Comparison of ENCODE assay signal across 8 cellular contexts in genomic region chr1:23554481-23555224, GRCh38. TPM values are rescaled to one million over a fixed set of nuclear protein-coding genes. Genes with fewer than 3 reads are reported as not detected.
DNase-seq lines count a peak whose midpoint lies in the region; ATAC-seq lines count a peak whose summit lies in the region.

No MANE protein-coding gene starts in this region.

- intact Hi-C loops in left colon (cut with DNase I, micrococcal nuclease) = no loop called here

- ATAC-seq in GM18868 (IDR thresholded peaks at IDR 0.05; ENCODE audit: unreplicated experiment) = peak; percentile 62
- peak; percentile 43 for ATAC-seq in HG03103 (IDR thresholded peaks at IDR 0.05; ENCODE audit: low read depth, unreplicated experiment)
- ATAC-seq in left colon = peak; percentile 54

- DNase-seq in AG08395 (ENCODE audit: low spot score) (peak; percentile 81), NCI-H2227 treated with DMSO at 0.1 percent for 48 hours (lab: John Stamatoyannopoulos, UW) (peak; percentile 90), cerebellum (ENCODE audit: low spot score) (peak; percentile 65), left colon (peak; percentile 83 to 85)
- peak; percentile 65 to 67 for DNase-seq in activated CD4-positive, alpha-beta T cell treated with anti-CD3 and anti-CD28 coated beads for 24 hours (ENCODE audit: low read depth in 2 of 2)
- peak; percentile 82 for DNase-seq in stimulated activated CD4-positive, alpha-beta T cell treated with anti-CD3 and anti-CD28 coated beads, Interleukin-1b, Interleukin-23, amount 100 ng/mL, for 48 hours

RNA-seq across cellular contexts. Expression of gene ID3, which starts 4.6 kb away (rescaled TPM):
- total RNA-seq in cerebellum (33.6 TPM), left colon (100 to 1,000 TPM; 131 to 223 TPM)

RNA-seq across cellular contexts. Expression of gene E2F2, which starts 23.6 kb away (rescaled TPM):
- total RNA-seq in cerebellum (3.1 TPM), left colon (10 to 100 TPM; 10.9 to 12.1 TPM)

Comparison
In these comparisons a context has a peak if more than half of its experiments do, and no peak if none do; other contexts are left out.
1. Peak in every context shown above with its lines: DNase-seq and ATAC-seq.